Comparison of ENCODE assay signal across 19 cellular contexts in the genomic region with DNA sequence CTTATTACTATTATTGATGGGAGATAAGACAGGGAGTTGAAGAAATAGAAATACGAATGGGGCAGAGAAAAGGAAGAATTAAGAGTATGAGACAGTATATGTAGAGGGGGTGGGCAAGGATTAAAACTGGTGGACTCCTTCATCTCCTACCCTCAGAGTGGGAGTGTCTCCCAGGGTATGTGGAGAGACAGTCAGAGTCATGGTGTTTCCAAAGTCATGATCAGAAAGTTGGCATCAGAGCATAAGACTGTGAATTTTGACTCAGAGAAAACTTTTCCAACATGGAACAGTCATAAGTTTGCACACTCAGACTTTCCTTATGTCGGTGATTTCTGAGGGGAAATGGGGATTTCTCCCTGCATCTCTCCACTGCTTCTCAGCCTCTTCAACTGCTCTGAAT. TPM values are rescaled to one million over a fixed set of nuclear protein-coding genes. Genes with fewer than 3 reads are reported as not detected.
DNase-seq lines count a peak whose midpoint lies in the region; ATAC-seq, FAIRE-seq and TF ChIP-seq lines count a peak whose summit lies in the region.
"Had no signal": no experiment of that assay in that cellular context is flagged by ENCODE, and none has a peak within 500 bp of the region (broad histone marks: within the 10 kb centered on the region; RNA-seq: fewer than 3 reads in every experiment).

No MANE protein-coding gene starts in this region.

- H3K4me3 ChIP-seq in CD8-positive, alpha-beta T cell (ENCODE audit: low read depth, low read length) = peak overlapping the region; percentile 50
- H3K4me3 ChIP-seq in mesendoderm (ENCODE audit: low read length) = no peak overlapping the region
- H3K4me3 ChIP-seq: BLaER1 had no signal

- no peak for ATAC-seq in CD8-positive, alpha-beta T cell
- ATAC-seq in activated naive CD8-positive, alpha-beta T cell treated with anti-CD3 and anti-CD28 coated beads, Interleukin-2, amount 10 ng/mL, durations not matched to agents 7 days and 5 days (ENCODE audit: low read depth) = no peak
- peak; percentile 51 for ATAC-seq in stimulated activated effector memory CD8-positive, alpha-beta T cell treated with anti-CD3 and anti-CD28 coated beads, Interleukin-12 subunit alpha, Interleukin-12 subunit beta, amount 100 ng/mL, for 72 hours
- no peak for ATAC-seq in HG03039 (IDR thresholded peaks at IDR 0.05; ENCODE audit: unreplicated experiment)
- ATAC-seq: HepG2 had no signal

- no peak for TF ChIP-seq CTCF in CD8-positive, alpha-beta T cell (IDR thresholded peaks at IDR 0.05)

- H3K23ac ChIP-seq in mesendoderm (ENCODE audit: low read length) = no peak overlapping the region

- no peaks in the 10 kb centered on the region for H3K79me1 ChIP-seq in mesendoderm (ENCODE audit: low read length)

- H3K27me3 Mint-ChIP-seq in CD8-positive, alpha-beta T cell (ENCODE audit: low read depth) = no peaks in the 10 kb centered on the region
- H3K27me3 Mint-ChIP-seq in activated naive CD8-positive, alpha-beta T cell treated with anti-CD3 and anti-CD28 coated beads, Interleukin-2, amount 10 ng/mL, durations not matched to agents 7 days and 5 days = no peaks in the 10 kb centered on the region

- peaks cover 19% of the 10 kb centered on the region for H3K36me3 Mint-ChIP-seq in CD8-positive, alpha-beta T cell
- H3K36me3 Mint-ChIP-seq in activated naive CD8-positive, alpha-beta T cell treated with anti-CD3 and anti-CD28 coated beads, Interleukin-2, amount 10 ng/mL, durations not matched to agents 7 days and 5 days = peaks cover 13% of the 10 kb centered on the region
- H3K36me3 Mint-ChIP-seq in stimulated activated effector memory CD8-positive, alpha-beta T cell treated with anti-CD3 and anti-CD28 coated beads, Interleukin-12 subunit alpha, Interleukin-12 subunit beta, amount 100 ng/mL, for 72 hours = peaks cover 6% of the 10 kb centered on the region

- H3K9ac ChIP-seq in mesendoderm (ENCODE audit: low read length) = no peak overlapping the region
- H3K9ac ChIP-seq: BLaER1 had no signal

- H3K79me2 ChIP-seq in mesendoderm (ENCODE audit: control insufficient read depth, insufficient read depth, low read length) = no peaks in the 10 kb centered on the region

- peaks cover 82% of the 10 kb centered on the region for H3K4me1 ChIP-seq in CD8-positive, alpha-beta T cell (ENCODE audit: insufficient read depth, low read length)
- H3K4me1 ChIP-seq in mesendoderm (ENCODE audit: control insufficient read depth, low read depth, low read length) = no peaks in the 10 kb centered on the region

- DNase-seq in CD8-positive, alpha-beta T cell = no peak
- DNase-seq in activated naive CD8-positive, alpha-beta T cell treated with anti-CD3 and anti-CD28 coated beads, Interleukin-2, amount 10 ng/mL, durations not matched to agents 7 days and 5 days = no peak
- DNase-seq in stimulated activated effector memory CD8-positive, alpha-beta T cell treated with anti-CD3 and anti-CD28 coated beads, Interleukin-12 subunit alpha, Interleukin-12 subunit beta, amount 100 ng/mL, for 72 hours (ENCODE audit: low spot score in 2 of 2) = no peak
- no peak for DNase-seq in urothelium cell line (ENCODE audit: low spot score)
- no peak for DNase-seq in mesendoderm
- DNase-seq: cerebellar nuclear complex, foreskin fibroblast, NCI-H2029 treated with DMSO at 0.1 percent for 48 hours, NCI-H510A treated with DMSO at 0.1 percent for 48 hours had no signal

- no peaks in the 10 kb centered on the region for H3K36me3 ChIP-seq in CD8-positive, alpha-beta T cell (ENCODE audit: insufficient read depth, low read length)
- H3K36me3 ChIP-seq in KOPT-K1 (ENCODE audit: insufficient read depth, low read length) = no peaks in the 10 kb centered on the region
- H3K36me3 ChIP-seq in mesendoderm (ENCODE audit: control insufficient read depth, insufficient read depth, low read length) = no peaks in the 10 kb centered on the region
- H3K36me3 ChIP-seq: BLaER1 had no signal

- no peak overlapping the region for H2BK5ac ChIP-seq in mesendoderm (ENCODE audit: low read length)

- no peaks in the 10 kb centered on the region for H3K9me3 Mint-ChIP-seq in CD8-positive, alpha-beta T cell
- no peaks in the 10 kb centered on the region for H3K9me3 Mint-ChIP-seq in activated naive CD8-positive, alpha-beta T cell treated with anti-CD3 and anti-CD28 coated beads, Interleukin-2, amount 10 ng/mL, durations not matched to agents 7 days and 5 days
- no peaks in the 10 kb centered on the region for H3K9me3 Mint-ChIP-seq in stimulated activated effector memory CD8-positive, alpha-beta T cell treated with anti-CD3 and anti-CD28 coated beads, Interleukin-12 subunit alpha, Interleukin-12 subunit beta, amount 100 ng/mL, for 72 hours

- H2BK120ac ChIP-seq in mesendoderm (ENCODE audit: low read depth, low read length) = no peak overlapping the region

- WGBS in mesendoderm (ENCODE audit: extremely low coverage, insufficient coverage, low lambda C conversion rate) = no CpG with 5 or more reads among the region's 2 CpGs

- CTCF ChIA-PET in CD8-positive, alpha-beta T cell (lab: Charles Lee) = interaction anchor here (1.0 to 2.6 kb wide), 10 partner anchors 9 to 98 kb away, joined by 3 to 22 read pairs (median 6); no protein-coding TSS in a partner anchor

- no peak for FAIRE-seq in urothelium cell line (lab: Jason Lieb, UNC)
- FAIRE-seq: endometrium, HepG2, TTC549 had no signal

- POLR2A ChIA-PET in CD8-positive, alpha-beta T cell (lab: Charles Lee) = interaction anchor here (1.4 to 5.5 kb wide), 7 partner anchors 10 to 54 kb away, joined by 3 to 44 read pairs (median 4); partner anchors contain the start of gene SLAMF6
- POLR2A ChIA-PET in activated naive CD8-positive, alpha-beta T cell treated with anti-CD3 and anti-CD28 coated beads, Interleukin-2, amount 10 ng/mL, durations not matched to agents 7 days and 5 days (lab: Charles Lee) = interaction anchor here (2.7 kb wide), 1 partner anchor 8 kb away, joined by 14 read pairs; no protein-coding TSS in a partner anchor

- no peak overlapping the region for H3K56ac ChIP-seq in mesendoderm (ENCODE audit: low read length)

- H2BK15ac ChIP-seq in mesendoderm (replicated peaks; ENCODE audit: low read depth) = no peak overlapping the region

- peaks cover 86% of the 10 kb centered on the region for H3K4me1 Mint-ChIP-seq in CD8-positive, alpha-beta T cell (ENCODE audit: low read depth)
- peaks cover 62% of the 10 kb centered on the region for H3K4me1 Mint-ChIP-seq in activated naive CD8-positive, alpha-beta T cell treated with anti-CD3 and anti-CD28 coated beads, Interleukin-2, amount 10 ng/mL, durations not matched to agents 7 days and 5 days
- peaks cover 79% of the 10 kb centered on the region for H3K4me1 Mint-ChIP-seq in stimulated activated effector memory CD8-positive, alpha-beta T cell treated with anti-CD3 and anti-CD28 coated beads, Interleukin-12 subunit alpha, Interleukin-12 subunit beta, amount 100 ng/mL, for 72 hours

- H3K18ac ChIP-seq in mesendoderm (ENCODE audit: low read length) = no peak overlapping the region

- H3K4ac ChIP-seq in mesendoderm (ENCODE audit: low read depth, low read length) = no peak overlapping the region

- H4K5ac ChIP-seq in mesendoderm (ENCODE audit: low read length) = no peak overlapping the region

- H3K4me3 Mint-ChIP-seq in CD8-positive, alpha-beta T cell = peak overlapping the region; percentile 92
- H3K4me3 Mint-ChIP-seq in activated naive CD8-positive, alpha-beta T cell treated with anti-CD3 and anti-CD28 coated beads, Interleukin-2, amount 10 ng/mL, durations not matched to agents 7 days and 5 days = peak overlapping the region; percentile 91
- peak overlapping the region; percentile 68 for H3K4me3 Mint-ChIP-seq in stimulated activated effector memory CD8-positive, alpha-beta T cell treated with anti-CD3 and anti-CD28 coated beads, Interleukin-12 subunit alpha, Interleukin-12 subunit beta, amount 100 ng/mL, for 72 hours

- no peaks in the 10 kb centered on the region for H3K9me3 ChIP-seq in CD8-positive, alpha-beta T cell (ENCODE audit: low read length)
- H3K9me3 ChIP-seq in KOPT-K1 (ENCODE audit: insufficient read depth, low read length, poor library complexity, severe bottlenecking) = no peaks in the 10 kb centered on the region

- peak overlapping the region; percentile 6 for H3K27ac ChIP-seq in CD8-positive, alpha-beta T cell (ENCODE audit: low read depth, low read length)
- H3K27ac ChIP-seq in KOPT-K1 (ENCODE audit: low read depth, low read length, poor library complexity, severe bottlenecking) (peak overlapping the region; percentile 96), mesendoderm (ENCODE audit: low read depth, low read length) (no peak overlapping the region)
- H3K27ac ChIP-seq: BLaER1 had no signal

- no peak overlapping the region for H3K4me2 ChIP-seq in mesendoderm (ENCODE audit: low read length)
- H3K4me2 ChIP-seq: BLaER1 had no signal

- H2AK5ac ChIP-seq in mesendoderm (ENCODE audit: low read length) = no peak overlapping the region

- intact Hi-C loops in CD8-positive, alpha-beta T cell (cut with DNase I, micrococcal nuclease) = loop anchor here (2.0 to 5.0 kb wide), 2 partner anchors 14 to 35 kb away; no protein-coding TSS in a partner anchor

- peak overlapping the region; percentile 91 for H3K27ac Mint-ChIP-seq in CD8-positive, alpha-beta T cell
- peak overlapping the region; percentile 96 for H3K27ac Mint-ChIP-seq in activated naive CD8-positive, alpha-beta T cell treated with anti-CD3 and anti-CD28 coated beads, Interleukin-2, amount 10 ng/mL, durations not matched to agents 7 days and 5 days
- peak overlapping the region; percentile 89 for H3K27ac Mint-ChIP-seq in stimulated activated effector memory CD8-positive, alpha-beta T cell treated with anti-CD3 and anti-CD28 coated beads, Interleukin-12 subunit alpha, Interleukin-12 subunit beta, amount 100 ng/mL, for 72 hours

- no peak overlapping the region for H4K8ac ChIP-seq in mesendoderm (ENCODE audit: low read depth, low read length)

- H3K27me3 ChIP-seq in CD8-positive, alpha-beta T cell (ENCODE audit: insufficient read depth, low read length) = no peaks in the 10 kb centered on the region
- no peaks in the 10 kb centered on the region for H3K27me3 ChIP-seq in mesendoderm (ENCODE audit: insufficient read depth, low read length, poor library complexity)
- H3K27me3 ChIP-seq: BLaER1 had no signal

RNA-seq across cellular contexts. Expression of gene CD84, which starts 2.4 kb away (rescaled TPM):
- 10 to 100 TPM; 28.3 to 31.7 TPM for total RNA-seq in CD8-positive, alpha-beta T cell
- 10 to 100 TPM; 58.5 to 66.8 TPM for total RNA-seq in activated naive CD8-positive, alpha-beta T cell treated with anti-CD3 and anti-CD28 coated beads, Interleukin-2, amount 10 ng/mL, durations not matched to agents 7 days and 5 days
- polyA plus RNA-seq in mesendoderm (2013, experiment 1 of 2) = not detected
- not detected for polyA plus RNA-seq in mesendoderm (2013, experiment 2 of 2)
- total RNA-seq: Daoy, H4, HepG2, myocyte, pulmonary artery endothelial cell had no signal
- polyA plus RNA-seq: HepG2 had no signal

RNA-seq across cellular contexts. Expression of gene SLAMF6, which starts 53.8 kb away (rescaled TPM):
- total RNA-seq in CD8-positive, alpha-beta T cell = 1 to 10 TPM; 4.6 to 5.2 TPM
- total RNA-seq in activated naive CD8-positive, alpha-beta T cell treated with anti-CD3 and anti-CD28 coated beads, Interleukin-2, amount 10 ng/mL, durations not matched to agents 7 days and 5 days = 10 to 100 TPM; 43.0 to 48.1 TPM
- polyA plus RNA-seq in mesendoderm (2013, experiment 1 of 2) = 0.04 TPM
- polyA plus RNA-seq in mesendoderm (2013, experiment 2 of 2) = 0.01 TPM
- total RNA-seq: Daoy, H4, HepG2, myocyte, pulmonary artery endothelial cell had no signal
- polyA plus RNA-seq: HepG2 had no signal

Comparison
In these comparisons a context has a peak if more than half of its experiments do, and no peak if none do; other contexts are left out.
1. RNA of gene SLAMF6, which starts 53.8 kb away (total RNA-seq): 43.0 to 48.1 TPM in activated naive CD8-positive, alpha-beta T cell treated with anti-CD3 and anti-CD28 coated beads, Interleukin-2, amount 10 ng/mL, durations not matched to agents 7 days and 5 days; 4.6 to 5.2 TPM in CD8-positive, alpha-beta T cell; every median in the first group is over 4 times any median in the second.
2. Peak in every context shown above with its lines, with median percentiles within 50 percentile points of each other: H3K27ac Mint-ChIP-seq and H3K4me3 Mint-ChIP-seq.